Comparison of ENCODE assay signal across 8 cellular contexts in genomic region chr2:46909771-46910419, GRCh38. TPM values are rescaled to one million over a fixed set of nuclear protein-coding genes. Genes with fewer than 3 reads are reported as not detected.
DNase-seq lines count a peak whose midpoint lies in the region; ATAC-seq and TF ChIP-seq lines count a peak whose summit lies in the region.

No MANE protein-coding gene starts in this region.

- no peak overlapping the region for H3K4me3 ChIP-seq in thyroid gland (replicated peaks in 1 of 3)

- WGBS in thyroid gland, 2 donors: 85 to 90% methylated on average over 6 of the region's 6 CpGs

- H3K27me3 ChIP-seq in foreskin keratinocyte (no peaks in the 10 kb centered on the region), thyroid gland (no peaks in the 10 kb centered on the region)

- peak; percentile 99 for DNase-seq in A172 (ENCODE audit: low spot score)
- DNase-seq in activated CD4-positive, CD25-positive, alpha-beta regulatory T cell treated with anti-CD3 and anti-CD28 coated beads, Interleukin-2, amount 50 U/mL, for 72 hours: peak; percentile 45
- DNase-seq in foreskin keratinocyte: peak; percentile 54 to 84
- peak in 1 of 2 donors; percentile 8 for DNase-seq in thyroid gland
- DNase-seq in NCI-H1417 treated with DMSO at 0.1 percent for 48 hours (lab: John Stamatoyannopoulos, UW): no peak
- no peak for DNase-seq in NCI-H2081 treated with DMSO at 0.1 percent for 48 hours (lab: John Stamatoyannopoulos, UW)

- TF ChIP-seq CTCF in foreskin keratinocyte (conservative IDR thresholded peaks at IDR 0.05) (no peak), thyroid gland (IDR thresholded peaks at IDR 0.05) (no peak)

- H3K4me1 ChIP-seq in foreskin keratinocyte (peaks cover 14% of the 10 kb centered on the region), thyroid gland (peaks cover 15 to 39% of the 10 kb centered on the region in 2 donors)

- peak overlapping the region; percentile 52 for H3K27ac ChIP-seq in foreskin keratinocyte
- H3K27ac ChIP-seq in thyroid gland: peak overlapping the region in 2 of 3 donors; percentile 13 to 50

- no peak for TF ChIP-seq POLR2A in thyroid gland (IDR thresholded peaks at IDR 0.05)

- ATAC-seq in GM18870 (IDR thresholded peaks at IDR 0.05; ENCODE audit: unreplicated experiment) (peak; percentile 95), HG03103 (IDR thresholded peaks at IDR 0.05; ENCODE audit: low read depth, unreplicated experiment) (peak; percentile 95), foreskin keratinocyte (peak; percentile 91)

- intact Hi-C loops in thyroid gland (cut with DNase I): loop anchor here (10.0 kb wide), 1 partner anchor 415 kb away; no protein-coding TSS in a partner anchor

- no peaks in the 10 kb centered on the region for H3K9me3 ChIP-seq in thyroid gland

- H3K36me3 ChIP-seq in thyroid gland: peaks cover 38 to 41% of the 10 kb centered on the region in 2 donors

RNA-seq across cellular contexts. Expression of gene MCFD2, which starts 5.7 kb away (rescaled TPM):
- total RNA-seq in A172 (2014; rRNA removed; shearing (Covaris generic)): 211 and 213 TPM in 2 replicates
- total RNA-seq in foreskin keratinocyte (74.7 and 83.4 TPM in 2 replicates), thyroid gland (100 to 1,000 TPM; 131 to 223 (median 169) TPM)
- 36.6 and 45.8 TPM in 2 replicates for polyA plus RNA-seq in foreskin keratinocyte

RNA-seq across cellular contexts. Expression of gene TTC7A, which starts 31.1 kb away (rescaled TPM):
- 14.4 and 22.0 TPM in 2 replicates for total RNA-seq in A172 (2014; rRNA removed; shearing (Covaris generic))
- total RNA-seq in foreskin keratinocyte (18.2 and 19.5 TPM in 2 replicates), thyroid gland (10 to 100 TPM; 27.5 to 46.8 (median 39.5) TPM)
- polyA plus RNA-seq in foreskin keratinocyte: 11.2 and 11.9 TPM in 2 replicates

Comparison
In these comparisons a context has a peak if more than half of its experiments do, and no peak if none do; other contexts are left out.
1. DNase-seq: peak in A172 (single experiment), activated CD4-positive, CD25-positive, alpha-beta regulatory T cell treated with anti-CD3 and anti-CD28 coated beads, Interleukin-2, amount 50 U/mL, for 72 hours (single experiment) and foreskin keratinocyte (2 of 2); none in NCI-H1417 treated with DMSO at 0.1 percent for 48 hours (single experiment) and NCI-H2081 treated with DMSO at 0.1 percent for 48 hours (single experiment).
2. Peak in every context shown above with its lines, with median percentiles within 50 percentile points of each other: ATAC-seq.